In genomic region chr12:26309646-26310045, GRCh38 we compare ENCODE assay signal across 24 cellular contexts.
A peak's percentile ranks its signal among the peaks of the same experiment; 100 is the strongest.
DNase-seq lines count a peak whose midpoint lies in the region; ATAC-seq, FAIRE-seq and TF ChIP-seq lines count a peak whose summit lies in the region.
"Had no signal": no experiment of that assay in that cellular context is flagged by ENCODE, and none has a peak within 500 bp of the region (broad histone marks: within the 10 kb centered on the region; RNA-seq: fewer than 3 reads in every experiment).

No MANE protein-coding gene starts in this region.

- H3K4me1 ChIP-seq in BE2C (no peaks in the 10 kb centered on the region), GM12878 (ENCODE audit: control insufficient read depth, insufficient read depth, low read length) (no peaks in the 10 kb centered on the region), foreskin keratinocyte (no peaks in the 10 kb centered on the region)
- H3K4me1 ChIP-seq: HAP-1, Peyer's patch had no signal

- H2AFZ ChIP-seq in GM12878 (ENCODE audit: control insufficient read depth, low read depth, low read length), result no peak overlapping the region

- no peak for ATAC-seq in GM12878
- no peak for ATAC-seq in foreskin keratinocyte

- BruUV-seq in GM12878 (replicated peaks; lab: Mats Ljungman, UMichigan), result no TSS peak

- H3K4me3 ChIP-seq in BE2C (ENCODE audit: low read depth, low read length), result no peak overlapping the region
- no peak overlapping the region for H3K4me3 ChIP-seq in GM12878
- H3K4me3 ChIP-seq in MG63, result no peak overlapping the region
- H3K4me3 ChIP-seq: HAP-1, Peyer's patch, SK-N-MC had no signal

- DNase-seq in BE2C (no peak), GM12878 (ENCODE audit: low read depth, low spot score) (no peak), foreskin keratinocyte (no peak), NCI-H526 treated with DMSO at 0.1 percent for 48 hours (lab: John Stamatoyannopoulos, UW) (no peak), AML-193 (lab: John Stamatoyannopoulos, UW) (no peak), MG63 (no peak), GM19239 (ENCODE audit: insufficient read length, low spot score) (no peak)
- DNase-seq: ACHN; C1 segment of cervical spinal cord; Calu3; CD8-positive, alpha-beta memory T cell; DMS153; GOT3; Karpas-422; NCI-H2029; NCI-H446; NCI-H524 treated with DMSO at 0.1 percent for 48 hours; NCI-H82; Peyer's patch; SIG-M5 had no signal

- H3K27me3 ChIP-seq in BE2C (no peaks in the 10 kb centered on the region), GM12878 (replicated peaks in 1 of 2; ENCODE audit: control insufficient read depth in 2 of 2, insufficient read depth in 2 of 2, low read length in 1 of 2) (no peaks in the 10 kb centered on the region), foreskin keratinocyte (no peaks in the 10 kb centered on the region), MG63 (no peaks in the 10 kb centered on the region)
- H3K27me3 ChIP-seq: Peyer's patch had no signal

- no peaks in the 10 kb centered on the region for H3K79me2 ChIP-seq in GM12878 (ENCODE audit: control insufficient read depth, insufficient read depth, low read length)

- SMC1A ChIA-PET in GM12878 (lab: Charles Lee; ENCODE audit: uncharacterized antibody, unreplicated experiment), result interaction anchor here (1.3 kb wide), 1 partner anchor 99 kb away, joined by 3 read pairs; no protein-coding TSS in a partner anchor

- H3K36me3 ChIP-seq in BE2C (no peaks in the 10 kb centered on the region), GM12878 (ENCODE audit: control insufficient read depth in 2 of 2, insufficient read depth in 2 of 2, low read length in 1 of 2) (no peaks in the 10 kb centered on the region), MG63 (no peaks in the 10 kb centered on the region)
- H3K36me3 ChIP-seq: HAP-1, Peyer's patch had no signal

- TF ChIP-seq RAD21 in Ishikawa (IDR thresholded peaks at IDR 0.05; ENCODE audit: low read depth) (peak; percentile 26; the same call in 1 of the 2 replicates), GM12878 (IDR thresholded peaks at IDR 0.05; ENCODE audit: insufficient read depth, low read depth, low read length) (0 out of 2 replicates have a peak, but pooled peaks have one; percentile 12)

- no peaks in the 10 kb centered on the region for H3K9me3 ChIP-seq in BE2C
- no peaks in the 10 kb centered on the region; the same call in 1 of the 3 replicates for H3K9me3 ChIP-seq in GM12878 (replicated peaks; ENCODE audit: control insufficient read depth, insufficient read depth, low read length)
- H3K9me3 ChIP-seq in MG63, result peaks cover 21% of the 10 kb centered on the region
- H3K9me3 ChIP-seq: HAP-1 had no signal

- TF ChIP-seq CTCF in BE2C (IDR thresholded peaks at IDR 0.05; ENCODE audit: low read depth, low read length), result 0 out of 2 replicates have a peak, but pooled peaks have one; percentile 6
- no peak; a peak in 1 of 6 replicates for TF ChIP-seq CTCF in GM12878 (IDR thresholded peaks at IDR 0.05 in 2 of 3, conservative IDR thresholded peaks at IDR 0.05 in 1 of 3; ENCODE audit: control insufficient read depth in 2 of 3, extremely low read depth in 1 of 3, insufficient read depth in 1 of 3, low read depth in 3 of 3, low read length in 3 of 3)
- peak; percentile 34 for TF ChIP-seq CTCF in foreskin keratinocyte (conservative IDR thresholded peaks at IDR 0.05)

- H3K27ac ChIP-seq in GM12878 (ENCODE audit: control insufficient read depth, insufficient read depth) (no peak overlapping the region), foreskin keratinocyte (no peak overlapping the region)
- H3K27ac ChIP-seq: HL-60, Peyer's patch, SK-N-MC had no signal

- no peak for TF ChIP-seq EP300 in Ishikawa (IDR thresholded peaks at IDR 0.05; ENCODE audit: borderline replicate concordance)
- no peak for TF ChIP-seq EP300 in GM12878 (IDR thresholded peaks at IDR 0.05; ENCODE audit: borderline replicate concordance in 1 of 2, control insufficient read depth in 1 of 2, low read depth in 2 of 2, low read length in 2 of 2)

- FAIRE-seq in GM12878 (lab: Jason Lieb, UNC) (no peak), GM19239 (lab: Jason Lieb, UNC) (no peak)

- intact Hi-C loops in GM12878 (cut with micrococcal nuclease; ENCODE audit: unreplicated experiment), result no loop called here

- H3K4me2 ChIP-seq in GM12878 (ENCODE audit: control insufficient read depth, insufficient read depth), result no peak overlapping the region

- 52% methylated on average over 4 of the region's 4 CpGs for WGBS in GM12878 (ENCODE audit: insufficient coverage, insufficient replicate concordance, low lambda C conversion rate, missing lambda C conversion rate)

- no peak overlapping the region for H3K9ac ChIP-seq in GM12878 (ENCODE audit: control insufficient read depth, insufficient read depth, low read length)

- POLR2A ChIA-PET in GM12878 (lab: Charles Lee), result no interaction called here

- no peaks in the 10 kb centered on the region for H4K20me1 ChIP-seq in GM12878 (ENCODE audit: control insufficient read depth, insufficient read depth)

- no peak for TF ChIP-seq POLR2A in GM12878 (IDR thresholded peaks at IDR 0.05; ENCODE audit: low read depth, low read length)

- CTCF ChIA-PET in GM12878 (lab: Yijun Ruan, JAX), result interaction anchor here (0.6 to 1.0 kb wide), 2 partner anchors 9 to 38 kb away, joined by 3 read pairs; no protein-coding TSS in a partner anchor

- RAD21 ChIA-PET in GM12878 (lab: Charles Lee; ENCODE audit: unreplicated experiment), result interaction anchor here (1.2 kb wide), 1 partner anchor 190 kb away, joined by 3 read pairs; no protein-coding TSS in a partner anchor

- in situ Hi-C loops in GM12878 (cut with MboI), result no loop called here

TF ChIP-seq in Ishikawa, 13 proteins besides CTCF, POLR2A, EP300 and RAD21:
- TF ChIP-seq TAF1 (IDR thresholded peaks at IDR 0.05; ENCODE audit: low read depth) (no peak), NFIC (IDR thresholded peaks at IDR 0.05) (no peak), FOXM1 (IDR thresholded peaks at IDR 0.05; ENCODE audit: borderline replicate concordance, low read depth) (no peak), EGR1 (IDR thresholded peaks at IDR 0.05) (no peak), ZBTB7A (IDR thresholded peaks at IDR 0.05; ENCODE audit: low read depth) (no peak), YY1 (IDR thresholded peaks at IDR 0.05; ENCODE audit: low read depth) (no peak), REST (IDR thresholded peaks at IDR 0.05; ENCODE audit: low read depth) (no peak), CEBPB (IDR thresholded peaks at IDR 0.05) (no peak), TEAD4 (IDR thresholded peaks at IDR 0.05) (no peak)
TF ChIP-seq in Ishikawa: peak in this region for 0.

TF ChIP-seq in GM12878, 131 proteins besides CTCF, POLR2A, EP300 and RAD21 (continues in another document):
- TF ChIP-seq TCF12 (IDR thresholded peaks at IDR 0.05; ENCODE audit: low read depth, low read length) (no peak), JUND (IDR thresholded peaks at IDR 0.05; ENCODE audit: low read depth, low read length) (no peak), USF2 (IDR thresholded peaks at IDR 0.05; ENCODE audit: borderline replicate concordance, low read depth, low read length) (no peak), IRF3 (IDR thresholded peaks at IDR 0.05) (no peak), FOXK2 (IDR thresholded peaks at IDR 0.05) (no peak), SUZ12 (IDR thresholded peaks at IDR 0.05; ENCODE audit: unreplicated experiment) (no peak), POLR2AphosphoS2 (IDR thresholded peaks at IDR 0.05; ENCODE audit: low read depth, low read length) (no peak), PML (IDR thresholded peaks at IDR 0.05; ENCODE audit: low read length) (no peak), PRDM15 (CRISPR knock-in tag; IDR thresholded peaks at IDR 0.05) (no peak), MYC (IDR thresholded peaks at IDR 0.05; ENCODE audit: insufficient read depth, insufficient read length, insufficient replicate concordance, low read length, severe bottlenecking) (no peak)

Comparison
In these comparisons a context has a peak if more than half of its experiments do, and no peak if none do; other contexts are left out.
1. CTCF ChIP-seq: peak in BE2C (single experiment) and foreskin keratinocyte (single experiment); none in GM12878 (0 of 3).